Comparison of ENCODE assay signal across 34 cellular contexts in the genomic region with DNA sequence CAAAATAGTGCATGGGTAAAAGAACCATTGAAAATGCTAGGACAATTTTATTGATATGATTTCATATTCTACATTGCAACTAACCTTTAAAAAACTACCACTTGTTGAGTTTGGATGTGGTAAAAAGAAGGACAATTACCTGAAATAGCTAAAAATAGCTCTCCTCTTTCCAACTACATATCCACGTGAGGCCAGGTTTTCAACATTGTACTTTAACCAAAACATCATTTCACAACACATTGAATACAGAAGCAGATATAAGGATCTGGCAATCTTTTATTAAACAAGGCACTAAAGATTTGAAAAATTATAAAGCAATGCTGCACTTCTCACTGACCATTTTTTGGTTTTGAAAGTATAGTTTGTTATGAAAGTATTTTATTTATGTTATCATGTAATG.
"Had no signal": no experiment of that assay in that cellular context is flagged by ENCODE, and none has a peak within 500 bp of the region (broad histone marks: within the 10 kb centered on the region; RNA-seq: fewer than 3 reads in every experiment).

No MANE protein-coding gene starts in this region.

- H3K9me3 ChIP-seq: adrenal gland, ascending aorta, body of pancreas, breast epithelium had no signal

- DNase-seq: activated effector memory CD4-positive, alpha-beta T cell treated with anti-CD3 and anti-CD28 coated beads, Interleukin-2, amount 50 U/mL, for 16 hours; activated effector memory CD4-positive, alpha-beta T cell treated with Interleukin-2 at 50 U/mL for 16 hours; activated gamma-delta T cell; activated gamma-delta T cell treated with Interleukin-2 at 50 U/mL for 16 hours; activated naive CD4-positive, alpha-beta T cell; activated naive CD4-positive, alpha-beta T cell treated with anti-CD3 and anti-CD28 coated beads for 36 hours; activated naive CD4-positive, alpha-beta T cell treated with anti-CD3 and anti-CD28 coated beads, Interleukin-2, amount 10 ng/mL, durations not matched to agents 7 days and 5 days; activated naive CD4-positive, alpha-beta T cell treated with anti-CD3 and anti-CD28 coated beads, Interleukin-2, amount 50 U/mL, for 16 hours; activated naive CD4-positive, alpha-beta T cell treated with Interleukin-2 at 50 U/mL for 16 hours; activated naive CD8-positive, alpha-beta T cell treated with anti-CD3 and anti-CD28 coated beads for 36 hours; activated naive CD8-positive, alpha-beta T cell treated with anti-CD3 and anti-CD28 coated beads, Interleukin-2, amount 10 ng/mL, durations not matched to agents 7 days and 5 days; activated naive CD8-positive, alpha-beta T cell treated with anti-CD3 and anti-CD28 coated beads, Interleukin-2, amount 50 U/mL, for 24 hours; activated T-cell treated with anti-CD3 and anti-CD28 coated beads, Interleukin-2, amount 50 U/mL, for 1 hour; activated T-cell treated with anti-CD3 and anti-CD28 coated beads, Interleukin-2, amount 50 U/mL, for 24 hours; activated T-cell treated with anti-CD3 and anti-CD28 coated beads, Interleukin-2, amount 50 U/mL, for 4 hours; activated T-cell treated with anti-CD3 and anti-CD28 coated beads, Interleukin-2, amount 50 U/mL, for 48 hours; activated T-cell treated with anti-CD3 and anti-CD28 coated beads, Interleukin-2, amount 50 U/mL, for 72 hours; adrenal gland; amniotic stem cell; amygdala; anterior cingulate cortex; aorta; body of pancreas; brain microvascular endothelial cell; caudate nucleus; central memory CD4-positive, alpha-beta T cell; cerebellar nuclear complex had no signal

- FAIRE-seq: astrocyte, bronchial epithelial cell had no signal

- ATAC-seq: activated naive CD4-positive, alpha-beta T cell treated with anti-CD3 and anti-CD28 coated beads, Interleukin-2, amount 50 U/mL, for 72 hours; activated naive CD8-positive, alpha-beta T cell treated with anti-CD3 and anti-CD28 coated beads, Interleukin-2, amount 50 U/mL, for 24 hours; activated T-cell treated with anti-CD3 and anti-CD28 coated beads, Interleukin-2, amount 50 U/mL, for 4 hours; activated T-cell treated with anti-CD3 and anti-CD28 coated beads, Interleukin-2, amount 50 U/mL, for 72 hours; activated T-helper 17 cell treated with anti-CD3 and anti-CD28 coated beads, Interleukin-2, amount 50 U/mL, for 72 hours; body of pancreas had no signal

- H3K4me3 ChIP-seq: adrenal gland, ascending aorta, body of pancreas, breast epithelium, cardiac muscle cell had no signal

- H3K4me1 ChIP-seq: adrenal gland, ascending aorta, body of pancreas, breast epithelium had no signal

- H3K27ac ChIP-seq: adrenal gland, ascending aorta, body of pancreas, brain microvascular endothelial cell, breast epithelium, cardiac muscle cell had no signal

- H3K27me3 ChIP-seq: adrenal gland, ascending aorta, brain microvascular endothelial cell, cardiac muscle cell had no signal

- H3K36me3 ChIP-seq: adrenal gland, ascending aorta, brain microvascular endothelial cell, breast epithelium, cardiac muscle cell had no signal
